ENCODE assay signal across 23 cellular contexts in the genomic region with DNA sequence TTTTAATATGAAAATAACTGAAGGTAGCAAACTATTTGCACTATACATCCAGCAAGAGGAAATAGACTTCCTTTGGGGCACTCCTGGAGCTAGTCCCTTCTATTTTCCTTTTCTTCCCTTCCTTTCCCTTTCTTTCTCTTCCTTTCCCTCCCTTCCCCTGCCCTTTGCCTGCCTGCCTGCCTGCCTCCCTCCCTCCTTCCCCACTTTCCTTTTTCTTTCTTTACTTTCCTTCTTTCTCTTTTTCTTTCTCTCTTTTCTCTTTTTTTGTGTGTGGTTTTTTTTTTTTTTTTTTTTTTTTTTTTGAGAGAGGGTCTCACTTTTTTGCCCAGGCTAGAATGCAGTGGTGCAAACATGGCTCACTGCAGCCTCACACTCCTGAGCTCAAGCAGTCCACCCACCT. TPM values are rescaled to one million over a fixed set of nuclear protein-coding genes. Genes with fewer than 3 reads are reported as not detected.
A peak's percentile ranks its signal among the peaks of the same experiment; 100 is the strongest.
DNase-seq lines count a peak whose midpoint lies in the region; ATAC-seq and TF ChIP-seq lines count a peak whose summit lies in the region.
"Had no signal": no experiment of that assay in that cellular context is flagged by ENCODE, and none has a peak within 500 bp of the region (broad histone marks: within the 10 kb centered on the region; RNA-seq: fewer than 3 reads in every experiment).

No MANE protein-coding gene starts in this region.

- DNase-seq in activated CD4-positive, alpha-beta T cell treated with anti-CD3 and anti-CD28 coated beads, Interleukin-2, amount 10 ng/mL, durations not matched to agents 7 days and 5 days: no peak
- DNase-seq in activated CD4-positive, alpha-beta T cell treated with anti-CD3 and anti-CD28 coated beads, Interleukin-2, amount 10 ng/mL, durations not matched to agents 24 days and 14 days: no peak
- DNase-seq in MCF 10A (ENCODE audit: unreplicated experiment): no peak
- no peak for DNase-seq in mammary epithelial cell
- no peak for DNase-seq in memory B cell (ENCODE audit: low spot score in 2 of 2)
- no peak for DNase-seq in effector CD8-positive, alpha-beta T cell (lab: John Stamatoyannopoulos, UW)
- no peak for DNase-seq in testis
- DNase-seq: 8988T, ACHN, DMS153, DND-41, H7, KBM-7, MM.1S, NCI-H1048, NCI-H1417, NCI-H1694, NCI-H2081, NCI-H2227 treated with DMSO at 0.1 percent for 48 hours, NCI-H526 treated with DMSO at 0.1 percent for 48 hours, SHP77 had no signal

- H3K36me3 Mint-ChIP-seq in activated CD4-positive, alpha-beta T cell treated with anti-CD3 and anti-CD28 coated beads, Interleukin-2, amount 10 ng/mL, durations not matched to agents 7 days and 5 days (ENCODE audit: low read depth): peaks cover 26% of the 10 kb centered on the region
- peaks cover 41% of the 10 kb centered on the region for H3K36me3 Mint-ChIP-seq in activated CD4-positive, alpha-beta T cell treated with anti-CD3 and anti-CD28 coated beads, Interleukin-2, amount 10 ng/mL, durations not matched to agents 24 days and 14 days (ENCODE audit: low read depth)
- H3K36me3 Mint-ChIP-seq in MCF 10A (ENCODE audit: insufficient read depth, unreplicated experiment): peaks cover 69% of the 10 kb centered on the region
- H3K36me3 Mint-ChIP-seq in memory B cell: peaks cover 13% of the 10 kb centered on the region

- H2AFZ ChIP-seq in mammary epithelial cell (ENCODE audit: low read depth, low read length): no peak overlapping the region

- BruUV-seq in MCF 10A (replicated peaks; lab: Mats Ljungman, UMichigan) (no TSS peak), mammary epithelial cell (replicated peaks; lab: Mats Ljungman, UMichigan) (no TSS peak)

- TF ChIP-seq CTCF in MCF 10A (IDR thresholded peaks at IDR 0.05; ENCODE audit: unreplicated experiment): no peak
- no peak for TF ChIP-seq CTCF in mammary epithelial cell (conservative IDR thresholded peaks at IDR 0.05 in 1 of 2, IDR thresholded peaks at IDR 0.05 in 1 of 2; ENCODE audit: extremely low read depth in 1 of 2, insufficient read depth in 1 of 2, low read depth in 1 of 2, low read length in 2 of 2)
- no peak for TF ChIP-seq CTCF in testis (IDR thresholded peaks at IDR 0.05)

- POLR2A ChIA-PET in activated CD4-positive, alpha-beta T cell treated with anti-CD3 and anti-CD28 coated beads, Interleukin-2, amount 10 ng/mL, durations not matched to agents 7 days and 5 days (lab: Charles Lee): no interaction called here
- POLR2A ChIA-PET in MCF 10A (lab: Yijun Ruan, JAX): interaction anchor here (0.9 to 3.8 kb wide), 4 partner anchors 9 to 135 kb away, joined by 3 to 24 read pairs (median 7); partner anchors contain the start of gene CXXC5

- no peaks in the 10 kb centered on the region for H3K79me2 ChIP-seq in mammary epithelial cell (ENCODE audit: insufficient read depth, low read length)

- H3K9ac ChIP-seq in mammary epithelial cell (ENCODE audit: insufficient read depth, low read length): no peak overlapping the region

- H3K27ac ChIP-seq in mammary epithelial cell (ENCODE audit: insufficient read depth, low read depth, low read length) (no peak overlapping the region), testis (no peak overlapping the region)
- H3K27ac ChIP-seq: RWPE1 had no signal

- no peaks in the 10 kb centered on the region for H3K9me3 ChIP-seq in mammary epithelial cell (replicated peaks; ENCODE audit: insufficient read depth, low read length)
- no peaks in the 10 kb centered on the region for H3K9me3 ChIP-seq in testis

- intact Hi-C loops in activated CD4-positive, alpha-beta T cell treated with anti-CD3 and anti-CD28 coated beads, Interleukin-2, amount 10 ng/mL, durations not matched to agents 24 days and 14 days (cut with micrococcal nuclease): loop anchor here (5.0 kb wide), 1 partner anchor 69 kb away; the partner anchor contains the start of gene UBE2D2
- intact Hi-C loops in MCF 10A (cut with micrococcal nuclease): loop anchor here (5.0 kb wide), 1 partner anchor 114 kb away; no protein-coding TSS in a partner anchor
- intact Hi-C loops in mammary epithelial cell (cut with micrococcal nuclease): loop anchor here (5.0 kb wide), 2 partner anchors 54 to 114 kb away; no protein-coding TSS in a partner anchor
- intact Hi-C loops in testis (cut with DNase I; ENCODE audit: low total_unique reads): loop anchor here (5.0 to 10.0 kb wide), 2 partner anchors 64 to 136 kb away; no protein-coding TSS in a partner anchor

- H3K4me3 Mint-ChIP-seq in activated CD4-positive, alpha-beta T cell treated with anti-CD3 and anti-CD28 coated beads, Interleukin-2, amount 10 ng/mL, durations not matched to agents 7 days and 5 days: no peak overlapping the region
- no peak overlapping the region for H3K4me3 Mint-ChIP-seq in activated CD4-positive, alpha-beta T cell treated with anti-CD3 and anti-CD28 coated beads, Interleukin-2, amount 10 ng/mL, durations not matched to agents 24 days and 14 days
- no peak overlapping the region for H3K4me3 Mint-ChIP-seq in MCF 10A (ENCODE audit: unreplicated experiment)
- no peak overlapping the region for H3K4me3 Mint-ChIP-seq in memory B cell

- H3K4me1 ChIP-seq in mammary epithelial cell (ENCODE audit: insufficient read depth, low read length) (peaks cover 7% of the 10 kb centered on the region), testis (peaks cover 26% of the 10 kb centered on the region)

- H3K4me2 ChIP-seq in mammary epithelial cell (ENCODE audit: insufficient read depth, low read depth, low read length): no peak overlapping the region

- no peaks in the 10 kb centered on the region for H3K9me3 Mint-ChIP-seq in activated CD4-positive, alpha-beta T cell treated with anti-CD3 and anti-CD28 coated beads, Interleukin-2, amount 10 ng/mL, durations not matched to agents 7 days and 5 days
- H3K9me3 Mint-ChIP-seq in activated CD4-positive, alpha-beta T cell treated with anti-CD3 and anti-CD28 coated beads, Interleukin-2, amount 10 ng/mL, durations not matched to agents 24 days and 14 days: no peaks in the 10 kb centered on the region
- no peaks in the 10 kb centered on the region for H3K9me3 Mint-ChIP-seq in MCF 10A (ENCODE audit: unreplicated experiment)
- H3K9me3 Mint-ChIP-seq in memory B cell: no peaks in the 10 kb centered on the region

- no peak for TF ChIP-seq POLR2A in testis (IDR thresholded peaks at IDR 0.05)

- CTCF ChIA-PET in activated CD4-positive, alpha-beta T cell treated with anti-CD3 and anti-CD28 coated beads, Interleukin-2, amount 10 ng/mL, durations not matched to agents 7 days and 5 days (lab: Charles Lee): interaction anchor here (1.3 kb wide), 1 partner anchor 135 kb away, joined by 3 read pairs; no protein-coding TSS in a partner anchor
- CTCF ChIA-PET in MCF 10A (lab: Yijun Ruan, JAX): interaction anchor here (0.7 to 16.8 kb wide), 10 partner anchors 15 to 338 kb away, joined by 3 to 321 read pairs (median 42); partner anchors contain the start of gene CXXC5
- CTCF ChIA-PET in mammary epithelial cell (lab: Charles Lee; ENCODE audit: low non-redundant PET): no interaction called here

- H3K36me3 ChIP-seq in mammary epithelial cell (ENCODE audit: insufficient read depth, low read length) (peaks cover 23% of the 10 kb centered on the region), testis (ENCODE audit: low read depth, missing control alignments) (no peaks in the 10 kb centered on the region)

- H4K20me1 ChIP-seq in mammary epithelial cell (ENCODE audit: insufficient read depth, low read length): no peaks in the 10 kb centered on the region

- dilution Hi-C loops in mammary epithelial cell (cut with HindIII; ENCODE audit: low sequenced_read_pairs): loop anchor here (5.0 kb wide), 3 partner anchors 61 to 336 kb away; no protein-coding TSS in a partner anchor

- H3K27me3 ChIP-seq in mammary epithelial cell (ENCODE audit: insufficient read depth, low read length) (no peaks in the 10 kb centered on the region), testis (no peaks in the 10 kb centered on the region)

- in situ Hi-C loops in mammary epithelial cell (cut with MboI; ENCODE audit: low sequenced_read_pairs in 2 of 2): loop anchor here (5.0 to 10.0 kb wide), 2 partner anchors 64 to 131 kb away; no protein-coding TSS in a partner anchor

- H3K4me1 Mint-ChIP-seq in activated CD4-positive, alpha-beta T cell treated with anti-CD3 and anti-CD28 coated beads, Interleukin-2, amount 10 ng/mL, durations not matched to agents 7 days and 5 days: peaks cover 31% of the 10 kb centered on the region
- H3K4me1 Mint-ChIP-seq in activated CD4-positive, alpha-beta T cell treated with anti-CD3 and anti-CD28 coated beads, Interleukin-2, amount 10 ng/mL, durations not matched to agents 24 days and 14 days: peaks cover 24% of the 10 kb centered on the region
- peaks cover 12% of the 10 kb centered on the region for H3K4me1 Mint-ChIP-seq in MCF 10A (ENCODE audit: insufficient read depth, unreplicated experiment)
- H3K4me1 Mint-ChIP-seq in memory B cell: peaks cover 26% of the 10 kb centered on the region

- peak overlapping the region; percentile 36 for H3K27ac Mint-ChIP-seq in activated CD4-positive, alpha-beta T cell treated with anti-CD3 and anti-CD28 coated beads, Interleukin-2, amount 10 ng/mL, durations not matched to agents 7 days and 5 days
- no peak overlapping the region for H3K27ac Mint-ChIP-seq in activated CD4-positive, alpha-beta T cell treated with anti-CD3 and anti-CD28 coated beads, Interleukin-2, amount 10 ng/mL, durations not matched to agents 24 days and 14 days
- H3K27ac Mint-ChIP-seq in MCF 10A (ENCODE audit: low read depth, unreplicated experiment) (peak overlapping the region; percentile 12), memory B cell (peak overlapping the region; percentile 11)

- no peaks in the 10 kb centered on the region for H3K27me3 Mint-ChIP-seq in activated CD4-positive, alpha-beta T cell treated with anti-CD3 and anti-CD28 coated beads, Interleukin-2, amount 10 ng/mL, durations not matched to agents 7 days and 5 days
- H3K27me3 Mint-ChIP-seq in activated CD4-positive, alpha-beta T cell treated with anti-CD3 and anti-CD28 coated beads, Interleukin-2, amount 10 ng/mL, durations not matched to agents 24 days and 14 days: no peaks in the 10 kb centered on the region
- no peaks in the 10 kb centered on the region for H3K27me3 Mint-ChIP-seq in MCF 10A (ENCODE audit: insufficient read depth, unreplicated experiment)
- H3K27me3 Mint-ChIP-seq in memory B cell: no peaks in the 10 kb centered on the region

- ATAC-seq in memory B cell (ENCODE audit: low read depth) (no peak), GM21360 (IDR thresholded peaks at IDR 0.05; ENCODE audit: unreplicated experiment) (no peak)

- no peak overlapping the region for H3K4me3 ChIP-seq in mammary epithelial cell (replicated peaks in 1 of 3; ENCODE audit: insufficient read depth in 1 of 3, low read depth in 2 of 3, low read length in 3 of 3)
- H3K4me3 ChIP-seq in testis: no peak overlapping the region

RNA-seq across cellular contexts. Expression of gene CXXC5, which starts 17.3 kb away (rescaled TPM):
- total RNA-seq in activated CD4-positive, alpha-beta T cell treated with anti-CD3 and anti-CD28 coated beads, Interleukin-2, amount 10 ng/mL, durations not matched to agents 7 days and 5 days: 1 to 10 TPM in 1 of 2 experiments, under 1 TPM in 1; 0.99 to 1.9 TPM
- 1.2 and 1.9 TPM in 2 replicates for total RNA-seq in activated CD4-positive, alpha-beta T cell treated with anti-CD3 and anti-CD28 coated beads, Interleukin-2, amount 10 ng/mL, durations not matched to agents 24 days and 14 days
- total RNA-seq in MCF 10A (2022) (7.8 and 10.9 TPM in 2 replicates), mammary epithelial cell (10 to 100 TPM; 13.8 to 47.3 TPM), testis (10 to 100 TPM; 71.1 to 78.3 TPM)
- polyA plus RNA-seq in mammary epithelial cell (16.6 TPM), testis (ENCODE audit: insufficient read depth, low read depth, low replicate concordance) (94.7 TPM)
- polyA minus RNA-seq in mammary epithelial cell: 5.8 TPM
